13 cellular contexts compared by ENCODE assay signal in genomic region chr14:92780444-92780843, GRCh38. TPM values are rescaled to one million over a fixed set of nuclear protein-coding genes. Genes with fewer than 3 reads are reported as not detected.
DNase-seq lines count a peak whose midpoint lies in the region; ATAC-seq and TF ChIP-seq lines count a peak whose summit lies in the region.
"Had no signal": no experiment of that assay in that cellular context is flagged by ENCODE, and none has a peak within 500 bp of the region (broad histone marks: within the 10 kb centered on the region; RNA-seq: fewer than 3 reads in every experiment).

No MANE protein-coding gene starts in this region.

- in situ Hi-C loops in IMR-90 (cut with MboI; ENCODE audit: low sequenced_read_pairs), result loop anchor here (5.0 kb wide), 1 partner anchor 68 kb away; no protein-coding TSS in a partner anchor

- H2AK5ac ChIP-seq in IMR-90 (ENCODE audit: low read depth, low read length) (no peak overlapping the region), trophoblast cell (ENCODE audit: low read length) (no peak overlapping the region), mesendoderm (ENCODE audit: low read length) (no peak overlapping the region)

- H3K14ac ChIP-seq in IMR-90 (replicated peaks; ENCODE audit: low read depth, low read length) (no peak overlapping the region), trophoblast cell (ENCODE audit: low read length) (no peak overlapping the region)

- TF ChIP-seq POLR2A in IMR-90 (IDR thresholded peaks at IDR 0.05; ENCODE audit: low read depth, low read length), result no peak

- no peak overlapping the region for H3K23ac ChIP-seq in IMR-90 (ENCODE audit: low read depth, low read length)
- H3K23ac ChIP-seq in trophoblast cell (ENCODE audit: low read length), result peak overlapping the region; percentile 13
- H3K23ac ChIP-seq in mesendoderm (ENCODE audit: low read length), result no peak overlapping the region

- BruUV-seq in IMR-90 (replicated peaks; lab: Mats Ljungman, UMichigan), result no TSS peak

- no peaks in the 10 kb centered on the region for H4K20me1 ChIP-seq in IMR-90 (ENCODE audit: insufficient read depth, low read length)

- no peaks in the 10 kb centered on the region for H3K36me3 ChIP-seq in IMR-90 (ENCODE audit: control insufficient read depth, insufficient read depth, low read length)
- H3K36me3 ChIP-seq in trophoblast cell (ENCODE audit: control insufficient read depth in 1 of 2, insufficient read depth in 2 of 2, low read length in 2 of 2), result no peaks in the 10 kb centered on the region
- H3K36me3 ChIP-seq in mesendoderm (ENCODE audit: control insufficient read depth, insufficient read depth, low read length), result no peaks in the 10 kb centered on the region
- H3K36me3 ChIP-seq: SJSA1 had no signal

- TF ChIP-seq RAD21 in IMR-90 (IDR thresholded peaks at IDR 0.05; ENCODE audit: low read length), result no peak

- H3K27ac ChIP-seq in IMR-90 (ENCODE audit: insufficient read depth, low read length) (no peak overlapping the region), trophoblast cell (ENCODE audit: low read depth, low read length) (no peak overlapping the region), mesendoderm (ENCODE audit: low read depth, low read length) (no peak overlapping the region)
- H3K27ac ChIP-seq: SJSA1 had no signal

- H4K91ac ChIP-seq in IMR-90 (ENCODE audit: insufficient read depth, low read depth, low read length), result no peak overlapping the region
- no peak overlapping the region for H4K91ac ChIP-seq in trophoblast cell (ENCODE audit: low read depth, low read length)

- intact Hi-C loops in IMR-90 (cut with micrococcal nuclease), result loop anchor here (10.0 kb wide), 1 partner anchor 646 kb away; no protein-coding TSS in a partner anchor

- H3K18ac ChIP-seq in IMR-90 (ENCODE audit: low read depth, low read length) (no peak overlapping the region), trophoblast cell (ENCODE audit: low read length) (no peak overlapping the region), mesendoderm (ENCODE audit: low read length) (no peak overlapping the region)

- H2BK15ac ChIP-seq in IMR-90 (ENCODE audit: low read depth, low read length) (no peak overlapping the region), mesendoderm (replicated peaks; ENCODE audit: low read depth) (no peak overlapping the region)

- H3K79me1 ChIP-seq in IMR-90 (ENCODE audit: low read depth in 1 of 2, low read length in 2 of 2) (no peaks in the 10 kb centered on the region), trophoblast cell (ENCODE audit: low read length) (peaks cover 2% of the 10 kb centered on the region), mesendoderm (ENCODE audit: low read length) (no peaks in the 10 kb centered on the region)

- no peak overlapping the region for H3K4me2 ChIP-seq in IMR-90 (ENCODE audit: low read depth, low read length)
- no peak overlapping the region for H3K4me2 ChIP-seq in trophoblast cell (ENCODE audit: low read length)
- no peak overlapping the region for H3K4me2 ChIP-seq in mesendoderm (ENCODE audit: low read length)

- 0 out of 2 replicates have a peak, but pooled peaks cover 2% of the 10 kb centered on the region for H3K9me1 ChIP-seq in IMR-90 (ENCODE audit: insufficient read depth, low read length)

- ATAC-seq in IMR-90 (ENCODE audit: low read depth) (peak; percentile 36), HG03196 (IDR thresholded peaks at IDR 0.05; ENCODE audit: unreplicated experiment) (no peak), HG02759 (IDR thresholded peaks at IDR 0.05; ENCODE audit: unreplicated experiment) (no peak)

- no peak overlapping the region for H2BK5ac ChIP-seq in IMR-90 (ENCODE audit: low read depth, low read length, poor library complexity, severe bottlenecking)
- H2BK5ac ChIP-seq in trophoblast cell (ENCODE audit: low read depth, low read length, poor library complexity), result no peak overlapping the region
- no peak overlapping the region for H2BK5ac ChIP-seq in mesendoderm (ENCODE audit: low read length)

- no peak overlapping the region for H2AK9ac ChIP-seq in IMR-90 (replicated peaks; ENCODE audit: low read depth, low read length, poor library complexity)

- H3K56ac ChIP-seq in IMR-90 (ENCODE audit: extremely low read depth, insufficient read depth, low read length) (no peak overlapping the region), mesendoderm (ENCODE audit: low read length) (no peak overlapping the region)

- no peak overlapping the region for H3K4ac ChIP-seq in IMR-90 (ENCODE audit: low read depth, low read length)
- no peak overlapping the region for H3K4ac ChIP-seq in trophoblast cell (ENCODE audit: low read depth, low read length)
- no peak overlapping the region for H3K4ac ChIP-seq in mesendoderm (ENCODE audit: low read depth, low read length)

- H4K12ac ChIP-seq in trophoblast cell (ENCODE audit: low read depth, low read length), result no peak overlapping the region

- H4K8ac ChIP-seq in IMR-90 (ENCODE audit: low read depth in 2 of 2, low read length in 2 of 2) (no peak overlapping the region), trophoblast cell (ENCODE audit: low read depth, low read length) (no peak overlapping the region), mesendoderm (ENCODE audit: low read depth, low read length) (no peak overlapping the region)

- CTCF ChIA-PET in IMR-90 (lab: Yijun Ruan, JAX), result interaction anchor here (1.0 kb wide), 1 partner anchor 94 kb away, joined by 4 read pairs; no protein-coding TSS in a partner anchor

- no peak overlapping the region for H3K9ac ChIP-seq in IMR-90 (ENCODE audit: low read depth, low read length)
- H3K9ac ChIP-seq in trophoblast cell (ENCODE audit: low read length), result no peak overlapping the region
- H3K9ac ChIP-seq in mesendoderm (ENCODE audit: low read length), result no peak overlapping the region

- no CpG with 5 or more reads among the region's 2 CpGs for WGBS in IMR-90 (ENCODE audit: extremely low coverage in 2 of 2, insufficient read length in 1 of 2), 2 experiments
- WGBS in trophoblast cell (ENCODE audit: extremely low coverage, insufficient coverage, insufficient read length), result no CpG with 5 or more reads among the region's 2 CpGs
- no CpG with 5 or more reads among the region's 2 CpGs for WGBS in mesendoderm (ENCODE audit: extremely low coverage, insufficient coverage, low lambda C conversion rate)

- peak; percentile 77 for DNase-seq in EH (ENCODE audit: low read depth)
- peak; percentile 59 for DNase-seq in IMR-90
- peak; percentile 44 for DNase-seq in astrocyte of the hippocampus (ENCODE audit: low read depth, low spot score)
- DNase-seq in trophoblast cell, result no peak
- DNase-seq in mesendoderm, result no peak
- DNase-seq: activated CD4-positive, alpha-beta T cell treated with anti-CD3 and anti-CD28 coated beads for 4 hours; amniotic stem cell; DMS53; NCI-H1092 treated with DMSO at 0.1 percent for 48 hours; NCI-H524 treated with DMSO at 0.1 percent for 48 hours had no signal

- H3K27me3 ChIP-seq in IMR-90 (ENCODE audit: control insufficient read depth, insufficient read depth, low read length) (no peaks in the 10 kb centered on the region; the same call in 1 of the 2 replicates), trophoblast cell (ENCODE audit: insufficient read depth, low read length) (no peaks in the 10 kb centered on the region), mesendoderm (ENCODE audit: insufficient read depth, low read length, poor library complexity) (no peaks in the 10 kb centered on the region)
- H3K27me3 ChIP-seq: SJSA1 had no signal

- H3K79me2 ChIP-seq in trophoblast cell (ENCODE audit: control insufficient read depth, insufficient read depth, low read length, poor library complexity) (no peaks in the 10 kb centered on the region), mesendoderm (ENCODE audit: control insufficient read depth, insufficient read depth, low read length) (no peaks in the 10 kb centered on the region)

- H3K4me1 ChIP-seq in IMR-90 (ENCODE audit: control insufficient read depth, insufficient read depth, low read length) (peaks cover 5% of the 10 kb centered on the region), trophoblast cell (ENCODE audit: control insufficient read depth in 1 of 2, insufficient read depth in 2 of 2, low read length in 2 of 2) (peaks cover 1% of the 10 kb centered on the region in 2 experiments), mesendoderm (ENCODE audit: control insufficient read depth, low read depth, low read length) (no peaks in the 10 kb centered on the region)

- H3K9me3 ChIP-seq in IMR-90 (ENCODE audit: control insufficient read depth, insufficient read depth, low read length) (no peaks in the 10 kb centered on the region), trophoblast cell (ENCODE audit: insufficient read depth, low read depth, low read length) (no peaks in the 10 kb centered on the region)
- H3K9me3 ChIP-seq: SJSA1 had no signal

- POLR2A ChIA-PET in IMR-90 (lab: Charles Lee; ENCODE audit: unreplicated experiment), result no interaction called here

- H2BK20ac ChIP-seq in IMR-90 (ENCODE audit: low read depth, low read length), result no peak overlapping the region

- no peak overlapping the region for H2BK12ac ChIP-seq in trophoblast cell (ENCODE audit: low read length)

- H2AFZ ChIP-seq in IMR-90 (replicated peaks; ENCODE audit: low read length, poor library complexity), result no peak overlapping the region
- no peak overlapping the region for H2AFZ ChIP-seq in trophoblast cell (ENCODE audit: insufficient read depth, low read length, poor library complexity)

- no peak for TF ChIP-seq CTCF in IMR-90 (conservative IDR thresholded peaks at IDR 0.05; ENCODE audit: low read depth, low read length)

- dilution Hi-C loops in IMR-90 (cut with HindIII; ENCODE audit: low sequenced_read_pairs, unreplicated experiment), result no loop called here

- no peak overlapping the region for H3K4me3 ChIP-seq in IMR-90 (ENCODE audit: insufficient read depth, low read depth, low read length)
- no peak overlapping the region for H3K4me3 ChIP-seq in trophoblast cell (ENCODE audit: low read depth, low read length)
- no peak overlapping the region for H3K4me3 ChIP-seq in mesendoderm (ENCODE audit: low read length)
- H3K4me3 ChIP-seq: SJSA1 had no signal

- H4K5ac ChIP-seq in IMR-90 (ENCODE audit: low read depth, low read length) (no peak overlapping the region), mesendoderm (ENCODE audit: low read length) (no peak overlapping the region)

- no peak overlapping the region for H2BK120ac ChIP-seq in IMR-90 (ENCODE audit: low read depth, low read length)
- no peak overlapping the region for H2BK120ac ChIP-seq in trophoblast cell (ENCODE audit: insufficient read depth, low read length, poor library complexity)
- H2BK120ac ChIP-seq in mesendoderm (ENCODE audit: low read depth, low read length), result no peak overlapping the region

RNA-seq across cellular contexts. Expression of gene GOLGA5, which starts 13.7 kb away (rescaled TPM):
- total RNA-seq in IMR-90 (2012; rRNA removed), result 59.5 and 70.8 TPM in 2 replicates
- polyA plus RNA-seq in IMR-90 (2012; rRNA removed), result 30.4 and 35.0 TPM in 2 replicates
- polyA plus RNA-seq in IMR-90 (2012; cell fraction: cytosol; rRNA removed), result 9.1 and 14.6 TPM in 2 replicates
- 2.6 and 20.7 TPM in 2 replicates for polyA plus RNA-seq in IMR-90 (2012; cell fraction: nucleus; rRNA removed; ENCODE audit: low replicate concordance)
- polyA plus RNA-seq in trophoblast cell (2013), result 59.8 and 60.5 TPM in 2 replicates
- 28.7 TPM for polyA plus RNA-seq in mesendoderm (2013, experiment 1 of 2)
- polyA plus RNA-seq in mesendoderm (2013, experiment 2 of 2), result 28.3 TPM

RNA-seq across cellular contexts. Expression of gene LGMN, which starts 32.0 kb away (rescaled TPM):
- total RNA-seq in IMR-90 (2012; rRNA removed), result 18.9 and 19.2 TPM in 2 replicates
- polyA plus RNA-seq in IMR-90 (2012; rRNA removed), result 37.9 and 39.3 TPM in 2 replicates
- polyA plus RNA-seq in IMR-90 (2012; cell fraction: cytosol; rRNA removed), result 29.3 and 30.0 TPM in 2 replicates
- 23.0 and 24.2 TPM in 2 replicates for polyA plus RNA-seq in IMR-90 (2012; cell fraction: nucleus; rRNA removed; ENCODE audit: low replicate concordance)
- polyA plus RNA-seq in trophoblast cell (2013), result 162 and 178 TPM in 2 replicates
- 37.8 TPM for polyA plus RNA-seq in mesendoderm (2013, experiment 1 of 2)
- 38.3 TPM for polyA plus RNA-seq in mesendoderm (2013, experiment 2 of 2)

Comparison
In these comparisons a context has a peak if more than half of its experiments do, and no peak if none do; other contexts are left out.
1. DNase-seq: peak in EH (single experiment), IMR-90 (single experiment) and astrocyte of the hippocampus (single experiment); none in trophoblast cell (0 of 2) and mesendoderm (single experiment).